ENCODE assay signal across 29 cellular contexts in the genomic region with DNA sequence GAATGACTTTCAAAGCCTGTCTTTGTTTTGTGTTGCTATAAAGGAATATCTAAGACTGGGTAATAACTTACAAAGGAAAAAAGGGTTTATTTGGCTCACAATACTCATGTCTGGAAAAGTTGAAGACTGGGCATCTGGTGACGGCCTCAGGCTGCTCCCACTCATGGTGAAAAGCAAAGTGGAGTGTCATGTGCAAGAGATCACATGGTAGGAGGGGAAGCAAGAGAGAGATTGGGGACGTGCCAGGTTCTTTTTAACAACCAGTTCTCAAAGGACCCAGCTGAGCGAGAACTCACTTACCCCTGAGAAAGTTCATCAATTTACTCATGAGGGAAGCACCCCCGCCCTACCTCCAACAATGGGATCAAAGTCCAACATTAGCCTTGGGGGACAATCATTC.
"Had no signal": no experiment of that assay in that cellular context is flagged by ENCODE, and none has a peak within 500 bp of the region (broad histone marks: within the 10 kb centered on the region; RNA-seq: fewer than 3 reads in every experiment).

No MANE protein-coding gene starts in this region.

- H3K36me3 ChIP-seq: breast epithelium, esophagus muscularis mucosa, left lung, lower lobe of right lung, ovary, prostate gland, sigmoid colon, thoracic aorta, uterus had no signal

- H3K27me3 Mint-ChIP-seq: dendritic cell treated with granulocyte-macrophage colony-stimulating factor and Interleukin-4, amounts not matched to agents 40 ng/mL and 50 ng/mL, for 4 days; natural killer cell treated with Interleukin-12 subunit alpha and Interleukin-12 subunit beta and Interleukin-15 and Interleukin-18, amount 100 ng/mL, for 72 hours; stimulated activated naive CD8-positive, alpha-beta T cell treated with anti-CD3 and anti-CD28 coated beads, Interleukin-15, Interleukin-2, amounts not matched to agents 100 ng/mL and 50 ng/mL, for 24 hours had no signal

- H3K9me3 Mint-ChIP-seq: activated naive CD4-positive, alpha-beta T cell treated with anti-CD3 and anti-CD28 coated beads for 36 hours; activated T-helper 1 cell treated with anti-CD3 and anti-CD28 coated beads, Interleukin-12 subunit alpha, Interleukin-12 subunit beta, Interleukin-2, Interleukin-4 antibody, amounts not matched to agents 30 ng/mL and 10 ng/mL and 1 ng/mL, durations not matched to agents 14 hours and 24 hours and 36 hours; dendritic cell treated with granulocyte-macrophage colony-stimulating factor and Interleukin-4, amounts not matched to agents 40 ng/mL and 50 ng/mL, for 4 days; endodermal cell; stimulated activated effector memory CD8-positive, alpha-beta T cell treated with anti-CD3 and anti-CD28 coated beads, Interleukin-12 subunit alpha, Interleukin-12 subunit beta, amount 100 ng/mL, for 72 hours had no signal

- H3K4me1 Mint-ChIP-seq: stimulated activated effector memory CD8-positive, alpha-beta T cell treated with anti-CD3 and anti-CD28 coated beads, Interleukin-12 subunit alpha, Interleukin-12 subunit beta, amount 100 ng/mL, for 72 hours had no signal

- H3K9me3 ChIP-seq: breast epithelium, esophagus muscularis mucosa, lower lobe of right lung, ovary, prostate gland, sigmoid colon, thoracic aorta, uterus had no signal

- H3K27ac Mint-ChIP-seq: activated naive CD4-positive, alpha-beta T cell treated with anti-CD3 and anti-CD28 coated beads for 36 hours; activated T-helper 1 cell treated with anti-CD3 and anti-CD28 coated beads, Interleukin-12 subunit alpha, Interleukin-12 subunit beta, Interleukin-2, Interleukin-4 antibody, amounts not matched to agents 30 ng/mL and 10 ng/mL and 1 ng/mL, durations not matched to agents 14 hours and 24 hours and 36 hours; dendritic cell treated with granulocyte-macrophage colony-stimulating factor and Interleukin-4, amounts not matched to agents 40 ng/mL and 50 ng/mL, for 4 days; endodermal cell; natural killer cell treated with Interleukin-12 subunit alpha and Interleukin-12 subunit beta and Interleukin-15 and Interleukin-18, amount 100 ng/mL, for 72 hours; stimulated activated effector memory CD8-positive, alpha-beta T cell treated with anti-CD3 and anti-CD28 coated beads, Interleukin-12 subunit alpha, Interleukin-12 subunit beta, amount 100 ng/mL, for 72 hours; stimulated activated naive CD8-positive, alpha-beta T cell treated with anti-CD3 and anti-CD28 coated beads, Interleukin-15, Interleukin-2, amounts not matched to agents 100 ng/mL and 50 ng/mL, for 24 hours had no signal

- H3K4me3 ChIP-seq: breast epithelium, esophagus muscularis mucosa, left lung, lower lobe of right lung, ovary, prostate gland, sigmoid colon, thoracic aorta, uterus had no signal

- DNase-seq: activated CD4-positive, alpha-beta T cell treated with anti-CD3 and anti-CD28 coated beads for 4 hours; activated CD4-positive, alpha-beta T cell treated with anti-CD3 and anti-CD28 coated beads, Interleukin-2, amount 50 U/mL, for 4 hours; activated effector memory CD4-positive, alpha-beta T cell treated with anti-CD3 and anti-CD28 coated beads, Interleukin-2, amount 50 U/mL, for 16 hours; activated naive CD4-positive, alpha-beta T cell treated with anti-CD3 and anti-CD28 coated beads for 36 hours; activated T-cell treated with anti-CD3 and anti-CD28 coated beads for 4 hours; central memory CD4-positive, alpha-beta T cell; endodermal cell; foreskin keratinocyte; kidney glomerular epithelial cell; left lung; lower lobe of right lung; mesenchymal stem cell; ovary; retina; sigmoid colon; small intestine; stimulated activated CD4-positive, alpha-beta T cell treated with anti-CD3 and anti-CD28 coated beads, Interleukin-4, amount 100 ng/mL, for 24 hours; T-helper 1 cell; trophoblast cell; uterus had no signal

- H3K4me3 Mint-ChIP-seq: activated naive CD4-positive, alpha-beta T cell treated with anti-CD3 and anti-CD28 coated beads for 36 hours; activated T-helper 1 cell treated with anti-CD3 and anti-CD28 coated beads, Interleukin-12 subunit alpha, Interleukin-12 subunit beta, Interleukin-2, Interleukin-4 antibody, amounts not matched to agents 30 ng/mL and 10 ng/mL and 1 ng/mL, durations not matched to agents 14 hours and 24 hours and 36 hours; dendritic cell treated with granulocyte-macrophage colony-stimulating factor and Interleukin-4, amounts not matched to agents 40 ng/mL and 50 ng/mL, for 4 days; endodermal cell; natural killer cell treated with Interleukin-12 subunit alpha and Interleukin-12 subunit beta and Interleukin-15 and Interleukin-18, amount 100 ng/mL, for 72 hours; stimulated activated effector memory CD8-positive, alpha-beta T cell treated with anti-CD3 and anti-CD28 coated beads, Interleukin-12 subunit alpha, Interleukin-12 subunit beta, amount 100 ng/mL, for 72 hours; stimulated activated naive CD8-positive, alpha-beta T cell treated with anti-CD3 and anti-CD28 coated beads, Interleukin-15, Interleukin-2, amounts not matched to agents 100 ng/mL and 50 ng/mL, for 24 hours had no signal

- ATAC-seq: foreskin keratinocyte; left lung; lower lobe of right lung; natural killer cell treated with Interleukin-12 subunit alpha and Interleukin-12 subunit beta and Interleukin-15 and Interleukin-18, amount 100 ng/mL, for 72 hours; stimulated activated effector memory CD8-positive, alpha-beta T cell treated with anti-CD3 and anti-CD28 coated beads, Interleukin-12 subunit alpha, Interleukin-12 subunit beta, amount 100 ng/mL, for 72 hours had no signal

- H3K27me3 ChIP-seq: breast epithelium, esophagus muscularis mucosa, foreskin keratinocyte, left lung, ovary, sigmoid colon, uterus had no signal

- H3K36me3 Mint-ChIP-seq: natural killer cell treated with Interleukin-12 subunit alpha and Interleukin-12 subunit beta and Interleukin-15 and Interleukin-18, amount 100 ng/mL, for 72 hours; stimulated activated effector memory CD8-positive, alpha-beta T cell treated with anti-CD3 and anti-CD28 coated beads, Interleukin-12 subunit alpha, Interleukin-12 subunit beta, amount 100 ng/mL, for 72 hours had no signal

- H3K4me1 ChIP-seq: breast epithelium, esophagus muscularis mucosa, foreskin keratinocyte, left lung, lower lobe of right lung, prostate gland, uterus had no signal
